In genomic region chr6:17905611-17906592, GRCh38 we compare ENCODE assay signal across 15 cellular contexts.
DNase-seq lines count a peak whose midpoint lies in the region; ATAC-seq and TF ChIP-seq lines count a peak whose summit lies in the region.
"Had no signal": no experiment of that assay in that cellular context is flagged by ENCODE, and none has a peak within 500 bp of the region (broad histone marks: within the 10 kb centered on the region; RNA-seq: fewer than 3 reads in every experiment).

No MANE protein-coding gene starts in this region.

- DNase-seq in MCF 10A (ENCODE audit: unreplicated experiment) (peak; percentile 10), breast epithelium (ENCODE audit: low spot score in 2 of 2) (no peak), astrocyte of the hippocampus (ENCODE audit: low read depth, low spot score) (peak; percentile 47), hepatic stellate cell (ENCODE audit: low spot score) (peak; percentile 40), upper lobe of right lung (no peak), left cardiac atrium (no peak), SW480 (ENCODE audit: low spot score) (no peak)
- DNase-seq: DND-41, heart left ventricle, NCI-H526, SIG-M5, substantia nigra had no signal

- peaks cover 0 to 9% of the 10 kb centered on the region in 2 donors for H3K4me1 ChIP-seq in breast epithelium
- H3K4me1 ChIP-seq in upper lobe of right lung: peaks cover 70% of the 10 kb centered on the region

- H3K4me3 ChIP-seq in breast epithelium: no peak overlapping the region
- H3K4me3 ChIP-seq in upper lobe of right lung: no peak overlapping the region
- H3K4me3 ChIP-seq: heart left ventricle, prostate gland had no signal

- H3K9me3 ChIP-seq in breast epithelium (no peaks in the 10 kb centered on the region), upper lobe of right lung (no peaks in the 10 kb centered on the region)
- H3K9me3 ChIP-seq: heart left ventricle, prostate gland had no signal

- intact Hi-C loops in MCF 10A (cut with micrococcal nuclease) (loop anchor here (2.0 to 10.0 kb wide), 3 partner anchors 81 to 251 kb away; partner anchors contain the start of genes KDM1B, KIF13A and TPMT), breast epithelium (cut with DNase I; ENCODE audit: low total_unique reads) (no loop called here), upper lobe of right lung (cut with DNase I) (no loop called here), left cardiac atrium (cut with DNase I) (no loop called here)

- no peaks in the 10 kb centered on the region for H3K27me3 Mint-ChIP-seq in MCF 10A (ENCODE audit: insufficient read depth, unreplicated experiment)

- no peak for TF ChIP-seq POLR2A in breast epithelium (IDR thresholded peaks at IDR 0.05)

- no peaks in the 10 kb centered on the region for H3K36me3 ChIP-seq in breast epithelium
- H3K36me3 ChIP-seq in upper lobe of right lung: no peaks in the 10 kb centered on the region
- H3K36me3 ChIP-seq: heart left ventricle, prostate gland had no signal

- CTCF ChIA-PET in MCF 10A (lab: Yijun Ruan, JAX): interaction anchor here (0.6 to 2.2 kb wide), 10 partner anchors 13 to 1556 kb away, joined by 3 to 10 read pairs (median 3); no protein-coding TSS in a partner anchor

- no peaks in the 10 kb centered on the region for H3K9me3 Mint-ChIP-seq in MCF 10A (ENCODE audit: unreplicated experiment)

- peak overlapping the region; percentile 92 for H3K27ac Mint-ChIP-seq in MCF 10A (ENCODE audit: low read depth, unreplicated experiment)

- no TSS peak for BruUV-seq in MCF 10A (replicated peaks; lab: Mats Ljungman, UMichigan)

- ATAC-seq in upper lobe of right lung: no peak
- ATAC-seq in left cardiac atrium: no peak
- ATAC-seq in HG02970 (IDR thresholded peaks at IDR 0.05; ENCODE audit: low FRiP score, unreplicated experiment): no peak
- ATAC-seq: heart left ventricle had no signal

- POLR2A ChIA-PET in MCF 10A (lab: Yijun Ruan, JAX): interaction anchor here (0.8 to 4.4 kb wide), 11 partner anchors 14 to 250 kb away, joined by 3 to 48 read pairs (median 4); partner anchors contain the start of genes NUP153 and TPMT

- TF ChIP-seq CTCF in MCF 10A (IDR thresholded peaks at IDR 0.05; ENCODE audit: unreplicated experiment) (no peak), breast epithelium (IDR thresholded peaks at IDR 0.05) (no peak), upper lobe of right lung (IDR thresholded peaks at IDR 0.05) (no peak)

- H3K4me1 Mint-ChIP-seq in MCF 10A (ENCODE audit: insufficient read depth, unreplicated experiment): peaks cover 42% of the 10 kb centered on the region

- H3K27me3 ChIP-seq in breast epithelium: no peaks in the 10 kb centered on the region
- H3K27me3 ChIP-seq in upper lobe of right lung: no peaks in the 10 kb centered on the region
- H3K27me3 ChIP-seq: heart left ventricle had no signal

- no peaks in the 10 kb centered on the region for H3K36me3 Mint-ChIP-seq in MCF 10A (ENCODE audit: insufficient read depth, unreplicated experiment)

- H3K27ac ChIP-seq in breast epithelium (no peak overlapping the region), upper lobe of right lung (peak overlapping the region; percentile 2)
- H3K27ac ChIP-seq: 22Rv1, prostate gland had no signal

- H3K4me3 Mint-ChIP-seq in MCF 10A (ENCODE audit: unreplicated experiment): no peak overlapping the region

Comparison
In these comparisons a context has a peak if more than half of its experiments do, and no peak if none do; other contexts are left out.
1. DNase-seq: peak in MCF 10A (single experiment), astrocyte of the hippocampus (single experiment) and hepatic stellate cell (single experiment); none in breast epithelium (0 of 2), upper lobe of right lung (single experiment), left cardiac atrium (single experiment) and SW480 (single experiment).